In genomic region chr22:20574920-20575353, GRCh38 we compare ENCODE assay signal across 1 cellular context.
A peak's percentile ranks its signal among the peaks of the same experiment; 100 is the strongest.
TF ChIP-seq lines count a peak whose summit lies in the region.

No MANE protein-coding gene starts in this region.

TF ChIP-seq in K562, 482 proteins besides CTCF, POLR2A, EP300 and RAD21 (continued from another document):
- TF ChIP-seq, protein P1, sequence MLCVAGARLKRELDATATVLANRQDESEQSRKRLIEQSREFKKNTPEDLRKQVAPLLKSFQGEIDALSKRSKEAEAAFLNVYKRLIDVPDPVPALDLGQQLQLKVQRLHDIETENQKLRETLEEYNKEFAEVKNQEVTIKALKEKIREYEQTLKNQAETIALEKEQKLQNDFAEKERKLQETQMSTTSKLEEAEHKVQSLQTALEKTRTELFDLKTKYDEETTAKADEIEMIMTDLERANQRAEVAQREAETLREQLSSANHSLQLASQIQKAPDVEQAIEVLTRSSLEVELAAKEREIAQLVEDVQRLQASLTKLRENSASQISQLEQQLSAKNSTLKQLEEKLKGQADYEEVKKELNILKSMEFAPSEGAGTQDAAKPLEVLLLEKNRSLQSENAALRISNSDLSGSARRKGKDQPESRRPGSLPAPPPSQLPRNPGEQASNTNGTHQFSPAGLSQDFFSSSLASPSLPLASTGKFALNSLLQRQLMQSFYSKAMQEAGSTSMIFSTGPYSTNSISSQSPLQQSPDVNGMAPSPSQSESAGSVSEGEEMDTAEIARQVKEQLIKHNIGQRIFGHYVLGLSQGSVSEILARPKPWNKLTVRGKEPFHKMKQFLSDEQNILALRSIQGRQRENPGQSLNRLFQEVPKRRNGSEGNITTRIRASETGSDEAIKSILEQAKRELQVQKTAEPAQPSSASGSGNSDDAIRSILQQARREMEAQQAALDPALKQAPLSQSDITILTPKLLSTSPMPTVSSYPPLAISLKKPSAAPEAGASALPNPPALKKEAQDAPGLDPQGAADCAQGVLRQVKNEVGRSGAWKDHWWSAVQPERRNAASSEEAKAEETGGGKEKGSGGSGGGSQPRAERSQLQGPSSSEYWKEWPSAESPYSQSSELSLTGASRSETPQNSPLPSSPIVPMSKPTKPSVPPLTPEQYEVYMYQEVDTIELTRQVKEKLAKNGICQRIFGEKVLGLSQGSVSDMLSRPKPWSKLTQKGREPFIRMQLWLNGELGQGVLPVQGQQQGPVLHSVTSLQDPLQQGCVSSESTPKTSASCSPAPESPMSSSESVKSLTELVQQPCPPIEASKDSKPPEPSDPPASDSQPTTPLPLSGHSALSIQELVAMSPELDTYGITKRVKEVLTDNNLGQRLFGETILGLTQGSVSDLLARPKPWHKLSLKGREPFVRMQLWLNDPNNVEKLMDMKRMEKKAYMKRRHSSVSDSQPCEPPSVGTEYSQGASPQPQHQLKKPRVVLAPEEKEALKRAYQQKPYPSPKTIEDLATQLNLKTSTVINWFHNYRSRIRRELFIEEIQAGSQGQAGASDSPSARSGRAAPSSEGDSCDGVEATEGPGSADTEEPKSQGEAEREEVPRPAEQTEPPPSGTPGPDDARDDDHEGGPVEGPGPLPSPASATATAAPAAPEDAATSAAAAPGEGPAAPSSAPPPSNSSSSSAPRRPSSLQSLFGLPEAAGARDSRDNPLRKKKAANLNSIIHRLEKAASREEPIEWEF (CRISPR knock-in tag; IDR thresholded peaks at IDR 0.05) = no peak
- TF ChIP-seq ZNF707 (CRISPR knock-in tag; conservative IDR thresholded peaks at IDR 0.05) = no peak
- TF ChIP-seq CHD7 (IDR thresholded peaks at IDR 0.05; ENCODE audit: low read depth, low read length) = peak; percentile 68
- no peak for TF ChIP-seq ZBTB5 (IDR thresholded peaks at IDR 0.05)
- no peak for TF ChIP-seq MYC (IDR thresholded peaks at IDR 0.05; ENCODE audit: low read depth, low read length)
- TF ChIP-seq MYC (CRISPR knock-in tag; IDR thresholded peaks at IDR 0.05; ENCODE audit: borderline replicate concordance, low read depth) = 0 out of 2 replicates have a peak, but pooled peaks have one; percentile 4
- no peak for TF ChIP-seq YBX1 (IDR thresholded peaks at IDR 0.05)
- TF ChIP-seq, protein P2, sequence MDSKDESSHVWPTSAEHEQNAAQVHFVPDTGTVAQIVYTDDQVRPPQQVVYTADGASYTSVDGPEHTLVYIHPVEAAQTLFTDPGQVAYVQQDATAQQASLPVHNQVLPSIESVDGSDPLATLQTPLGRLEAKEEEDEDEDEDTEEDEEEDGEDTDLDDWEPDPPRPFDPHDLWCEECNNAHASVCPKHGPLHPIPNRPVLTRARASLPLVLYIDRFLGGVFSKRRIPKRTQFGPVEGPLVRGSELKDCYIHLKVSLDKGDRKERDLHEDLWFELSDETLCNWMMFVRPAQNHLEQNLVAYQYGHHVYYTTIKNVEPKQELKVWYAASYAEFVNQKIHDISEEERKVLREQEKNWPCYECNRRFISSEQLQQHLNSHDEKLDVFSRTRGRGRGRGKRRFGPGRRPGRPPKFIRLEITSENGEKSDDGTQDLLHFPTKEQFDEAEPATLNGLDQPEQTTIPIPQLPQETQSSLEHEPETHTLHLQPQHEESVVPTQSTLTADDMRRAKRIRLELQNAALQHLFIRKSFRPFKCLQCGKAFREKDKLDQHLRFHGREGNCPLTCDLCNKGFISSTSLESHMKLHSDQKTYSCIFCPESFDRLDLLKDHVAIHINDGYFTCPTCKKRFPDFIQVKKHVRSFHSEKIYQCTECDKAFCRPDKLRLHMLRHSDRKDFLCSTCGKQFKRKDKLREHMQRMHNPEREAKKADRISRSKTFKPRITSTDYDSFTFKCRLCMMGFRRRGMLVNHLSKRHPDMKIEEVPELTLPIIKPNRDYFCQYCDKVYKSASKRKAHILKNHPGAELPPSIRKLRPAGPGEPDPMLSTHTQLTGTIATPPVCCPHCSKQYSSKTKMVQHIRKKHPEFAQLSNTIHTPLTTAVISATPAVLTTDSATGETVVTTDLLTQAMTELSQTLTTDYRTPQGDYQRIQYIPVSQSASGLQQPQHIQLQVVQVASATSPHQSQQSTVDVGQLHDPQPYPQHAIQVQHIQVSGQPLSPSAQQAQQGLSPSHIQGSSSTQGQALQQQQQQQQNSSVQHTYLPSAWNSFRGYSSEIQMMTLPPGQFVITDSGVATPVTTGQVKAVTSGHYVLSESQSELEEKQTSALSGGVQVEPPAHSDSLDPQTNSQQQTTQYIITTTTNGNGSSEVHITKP (IDR thresholded peaks at IDR 0.05; ENCODE audit: partially characterized antibody) = no peak
- TF ChIP-seq CREBBP (IDR thresholded peaks at IDR 0.05; ENCODE audit: low read depth, low read length) = no peak
- TF ChIP-seq BACH1 (tag; IDR thresholded peaks at IDR 0.05) = no peak
- no peak for TF ChIP-seq HMG20A (CRISPR knock-in tag; conservative IDR thresholded peaks at IDR 0.05)
- no peak for TF ChIP-seq KDM4B (IDR thresholded peaks at IDR 0.05; ENCODE audit: borderline replicate concordance in 2 of 2, low read depth in 1 of 2)
- TF ChIP-seq HSF4 (CRISPR knock-in tag; IDR thresholded peaks at IDR 0.05; ENCODE audit: borderline replicate concordance) = no peak
- TF ChIP-seq NELFE (IDR thresholded peaks at IDR 0.05; ENCODE audit: insufficient read depth, insufficient read length) = no peak
- peak; percentile 53 for TF ChIP-seq USF1 (CRISPR knock-in tag; IDR thresholded peaks at IDR 0.05)
- TF ChIP-seq BHLHE40 (IDR thresholded peaks at IDR 0.05; ENCODE audit: low read length) = no peak
- TF ChIP-seq NR2F6 (CRISPR knock-in tag; IDR thresholded peaks at IDR 0.05) = no peak
